In genomic region chr6:74409447-74409846, GRCh38 we compare ENCODE assay signal across 8 cellular contexts.
DNase-seq lines count a peak whose midpoint lies in the region; ATAC-seq and TF ChIP-seq lines count a peak whose summit lies in the region.

No MANE protein-coding gene starts in this region.

- no peaks in the 10 kb centered on the region for H3K36me3 Mint-ChIP-seq in mesothelial cell of epicardium

- DNase-seq in A172 (ENCODE audit: low spot score) (peak; percentile 21), amniotic stem cell (lab: John Stamatoyannopoulos, UW) (peak; percentile 62), lung (ENCODE audit: low spot score) (no peak), mesothelial cell of epicardium (ENCODE audit: low spot score in 2 of 2, unreplicated experiment in 2 of 2) (no peak)
- no peak for DNase-seq in stimulated activated CD4-positive, alpha-beta T cell treated with anti-CD3 and anti-CD28 coated beads, Interleukin-4, amount 100 ng/mL, for 24 hours

- H3K9me3 Mint-ChIP-seq in mesothelial cell of epicardium = peaks cover 7% of the 10 kb centered on the region

- no peaks in the 10 kb centered on the region for H3K36me3 ChIP-seq in lung (ENCODE audit: control insufficient read depth in 2 of 2, insufficient read depth in 2 of 2, low read length in 2 of 2)

- 0% methylated on average over 1 of the region's 1 CpG for WGBS in lung, 2 donors

- H3K27me3 Mint-ChIP-seq in mesothelial cell of epicardium (ENCODE audit: low read depth) = peaks cover 3% of the 10 kb centered on the region

- ATAC-seq in GM18861 (IDR thresholded peaks at IDR 0.05; ENCODE audit: unreplicated experiment) = peak; percentile 94
- peak; percentile 78 for ATAC-seq in HG03196 (IDR thresholded peaks at IDR 0.05; ENCODE audit: unreplicated experiment)
- ATAC-seq in lung (ENCODE audit: insufficient read depth, low FRiP score) = peak; percentile 34
- ATAC-seq in GM21717 (IDR thresholded peaks at IDR 0.05; ENCODE audit: unreplicated experiment) = no peak

- no peak overlapping the region for H3K4me3 Mint-ChIP-seq in mesothelial cell of epicardium

- no peaks in the 10 kb centered on the region for H3K4me1 Mint-ChIP-seq in mesothelial cell of epicardium

- no peak overlapping the region for H3K27ac Mint-ChIP-seq in mesothelial cell of epicardium

- H3K4me3 ChIP-seq in lung = no peak overlapping the region

- TF ChIP-seq CTCF in lung (IDR thresholded peaks at IDR 0.05; ENCODE audit: control extremely low read depth, extremely low read depth) (no peak), mesothelial cell of epicardium (IDR thresholded peaks at IDR 0.05; ENCODE audit: unreplicated experiment) (no peak)

- no peaks in the 10 kb centered on the region for H3K27me3 ChIP-seq in lung (ENCODE audit: control insufficient read depth, insufficient read depth)

- H3K9me3 ChIP-seq in lung (ENCODE audit: control insufficient read depth in 2 of 2, insufficient read depth in 1 of 2, low read length in 1 of 2) = no peaks in the 10 kb centered on the region

- H3K4me1 ChIP-seq in lung (ENCODE audit: control insufficient read depth in 2 of 2, insufficient read depth in 2 of 2, low read length in 2 of 2) = no peaks in the 10 kb centered on the region

- no peak overlapping the region for H3K27ac ChIP-seq in lung (ENCODE audit: low read depth in 1 of 2, low read length in 1 of 2)

Comparison
In these comparisons a context has a peak if more than half of its experiments do, and no peak if none do; other contexts are left out.
1. DNase-seq: peak in A172 (single experiment) and amniotic stem cell (single experiment); none in lung (single experiment), stimulated activated CD4-positive, alpha-beta T cell treated with anti-CD3 and anti-CD28 coated beads, Interleukin-4, amount 100 ng/mL, for 24 hours (single experiment) and mesothelial cell of epicardium (0 of 2).